17 cellular contexts compared by ENCODE assay signal in genomic region chr9:588952-589351, GRCh38.
A peak's percentile ranks its signal among the peaks of the same experiment; 100 is the strongest.
DNase-seq lines count a peak whose midpoint lies in the region; TF ChIP-seq lines count a peak whose summit lies in the region.
"Had no signal": no experiment of that assay in that cellular context is flagged by ENCODE, and none has a peak within 500 bp of the region (broad histone marks: within the 10 kb centered on the region; RNA-seq: fewer than 3 reads in every experiment).

No MANE protein-coding gene starts in this region.

- no peak overlapping the region for H3K4me2 ChIP-seq in Loucy (ENCODE audit: low read depth, low read length, poor library complexity, severe bottlenecking)

- H3K4me1 ChIP-seq in Loucy (ENCODE audit: insufficient read depth, low read length, poor library complexity, severe bottlenecking) = no peaks in the 10 kb centered on the region

- 0 out of 2 replicates have a peak overlapping the region, but pooled peaks have one; percentile 42 for H2AFZ ChIP-seq in Loucy (ENCODE audit: low read length)

- H3K9me3 ChIP-seq in Loucy (ENCODE audit: insufficient read depth, low read depth, low read length) = no peaks in the 10 kb centered on the region
- H3K9me3 ChIP-seq: adrenal gland, HAP-1, MG63 had no signal

- H3F3A ChIP-seq in Loucy (ENCODE audit: low read depth) = no peaks in the 10 kb centered on the region

- H3K27me3 ChIP-seq in Loucy (ENCODE audit: insufficient read depth, low read length, poor library complexity, severe bottlenecking) = no peaks in the 10 kb centered on the region
- H3K27me3 ChIP-seq: adrenal gland, MG63 had no signal

- no peaks in the 10 kb centered on the region for H3K79me2 ChIP-seq in Loucy (ENCODE audit: insufficient read depth, low read length)

- no peaks in the 10 kb centered on the region for H4K20me1 ChIP-seq in Loucy (ENCODE audit: insufficient read depth, low read length, poor library complexity, severe bottlenecking)

- H3K27ac Mint-ChIP-seq in endothelial cell (ENCODE audit: unreplicated experiment) = peak overlapping the region; percentile 90
- peak overlapping the region in 2 of 3 experiments; percentile 24 to 27 for H3K27ac Mint-ChIP-seq in nephron
- H3K27ac Mint-ChIP-seq: B cell had no signal

- POLR2A ChIA-PET in RWPE1 (lab: Yijun Ruan, JAX; ENCODE audit: low non-redundant PET) = no interaction called here

- H3K36me3 Mint-ChIP-seq in endothelial cell (ENCODE audit: low read depth, unreplicated experiment) = no peaks in the 10 kb centered on the region
- H3K36me3 Mint-ChIP-seq in nephron (ENCODE audit: low read depth) = no peaks in the 10 kb centered on the region

- no peak overlapping the region for H3K9ac ChIP-seq in Loucy (ENCODE audit: low read depth, low read length, poor library complexity, severe bottlenecking)

- H3K9me2 ChIP-seq in Loucy (replicated peaks; ENCODE audit: low read depth, low read length) = no peaks in the 10 kb centered on the region

- no peaks in the 10 kb centered on the region for H3K9me3 Mint-ChIP-seq in endothelial cell (ENCODE audit: unreplicated experiment)
- H3K9me3 Mint-ChIP-seq in nephron = no peaks in the 10 kb centered on the region
- H3K9me3 Mint-ChIP-seq: activated CD8-positive, alpha-beta T cell treated with anti-CD3 and anti-CD28 coated beads for 36 hours had no signal

- H3K27me3 Mint-ChIP-seq in endothelial cell (ENCODE audit: unreplicated experiment) = peaks cover 3% of the 10 kb centered on the region
- no peaks in the 10 kb centered on the region for H3K27me3 Mint-ChIP-seq in nephron (ENCODE audit: low read depth)
- H3K27me3 Mint-ChIP-seq: activated CD8-positive, alpha-beta T cell treated with anti-CD3 and anti-CD28 coated beads for 36 hours had no signal

- DNase-seq in RWPE1 (ENCODE audit: low spot score) (no peak), endothelial cell (ENCODE audit: low spot score) (no peak), NOMO-1 (lab: John Stamatoyannopoulos, UW; ENCODE audit: unreplicated experiment in 2 of 2) (no peak), NCI-H1417 (lab: John Stamatoyannopoulos, UW) (no peak)
- DNase-seq in NK-92 treated with Interleukin-12 subunit alpha and Interleukin-12 subunit beta, amount 100 ng/mL, for 24 hours (lab: John Stamatoyannopoulos, UW) = no peak
- DNase-seq: activated CD8-positive, alpha-beta T cell treated with anti-CD3 and anti-CD28 coated beads for 36 hours; MG63; NCI-H1694 treated with DMSO at 0.1 percent for 48 hours; NCI-H510A treated with DMSO at 0.1 percent for 48 hours; occipital lobe; PC-9; stimulated activated CD4-positive, alpha-beta T cell treated with anti-CD3 and anti-CD28 coated beads, Interleukin-2, amount 100 ng/mL, for 48 hours had no signal

- no peaks in the 10 kb centered on the region for H3K36me3 ChIP-seq in Loucy (ENCODE audit: insufficient read depth, low read length)
- H3K36me3 ChIP-seq: adrenal gland, HAP-1 had no signal

- CTCF ChIA-PET in RWPE1 (lab: Yijun Ruan, JAX) = interaction anchor here (0.6 kb wide), 1 partner anchor 22 kb away, joined by 3 read pairs; no protein-coding TSS in a partner anchor

- TF ChIP-seq CTCF in Loucy (conservative IDR thresholded peaks at IDR 0.05; ENCODE audit: low read length) (no peak), RWPE1 (conservative IDR thresholded peaks at IDR 0.05; ENCODE audit: low read depth) (no peak), endothelial cell (IDR thresholded peaks at IDR 0.05; ENCODE audit: unreplicated experiment) (no peak), nephron (IDR thresholded peaks at IDR 0.05; ENCODE audit: unreplicated experiment in 3 of 3) (no peak)

- H3K4me1 Mint-ChIP-seq in endothelial cell (ENCODE audit: unreplicated experiment) (peaks cover 23% of the 10 kb centered on the region), nephron (peaks cover 25% of the 10 kb centered on the region)

- H3K4me3 Mint-ChIP-seq in endothelial cell (ENCODE audit: unreplicated experiment) (no peak overlapping the region), nephron (no peak overlapping the region)
- H3K4me3 Mint-ChIP-seq: activated CD8-positive, alpha-beta T cell treated with anti-CD3 and anti-CD28 coated beads for 36 hours; B cell had no signal

- peak overlapping the region; percentile 80 for H3K27ac ChIP-seq in RWPE1
- H3K27ac ChIP-seq: adrenal gland had no signal

- no peak overlapping the region for H3K4me3 ChIP-seq in Loucy (ENCODE audit: low read length, poor library complexity, severe bottlenecking)
- H3K4me3 ChIP-seq: adrenal gland, HAP-1, MG63, PC-9 had no signal
